In genomic region chr11:127825185-127825584, GRCh38 we compare ENCODE assay signal across 18 cellular contexts.
DNase-seq lines count a peak whose midpoint lies in the region; ATAC-seq and TF ChIP-seq lines count a peak whose summit lies in the region.
"Had no signal": no experiment of that assay in that cellular context is flagged by ENCODE, and none has a peak within 500 bp of the region (broad histone marks: within the 10 kb centered on the region; RNA-seq: fewer than 3 reads in every experiment).

No MANE protein-coding gene starts in this region.

- no peak overlapping the region for H3K4me3 Mint-ChIP-seq in neural progenitor cell
- H3K4me3 Mint-ChIP-seq: CD14-positive monocyte; CD4-positive, alpha-beta memory T cell; HFFc6; IgD-negative memory B cell had no signal

- peaks cover 7% of the 10 kb centered on the region for H3K4me1 Mint-ChIP-seq in neural progenitor cell
- H3K4me1 Mint-ChIP-seq: CD14-positive monocyte; CD4-positive, alpha-beta memory T cell; IgD-negative memory B cell had no signal

- no peak overlapping the region for H2AFZ ChIP-seq in neural progenitor cell (replicated peaks)

- H3K27ac Mint-ChIP-seq in neural progenitor cell: peak overlapping the region; percentile 76
- H3K27ac Mint-ChIP-seq: CD14-positive monocyte; CD4-positive, alpha-beta memory T cell; HFFc6; IgD-negative memory B cell had no signal

- H3K9me3 ChIP-seq in neural progenitor cell (ENCODE audit: low read depth): no peaks in the 10 kb centered on the region
- no peaks in the 10 kb centered on the region for H3K9me3 ChIP-seq in transverse colon
- H3K9me3 ChIP-seq: BLaER1 had no signal

- H3K27me3 Mint-ChIP-seq in neural progenitor cell (ENCODE audit: insufficient read depth, low read depth): peaks cover 2% of the 10 kb centered on the region
- H3K27me3 Mint-ChIP-seq: IgD-negative memory B cell had no signal

- no peak overlapping the region for H3K27ac ChIP-seq in neural progenitor cell
- no peak overlapping the region for H3K27ac ChIP-seq in transverse colon
- H3K27ac ChIP-seq: BLaER1 had no signal

- TF ChIP-seq EP300 in transverse colon (IDR thresholded peaks at IDR 0.05; ENCODE audit: low read depth): no peak

- no peak overlapping the region for H3K4me2 ChIP-seq in neural progenitor cell
- H3K4me2 ChIP-seq: BLaER1 had no signal

- H3K36me3 ChIP-seq in neural progenitor cell: no peaks in the 10 kb centered on the region
- no peaks in the 10 kb centered on the region for H3K36me3 ChIP-seq in transverse colon
- H3K36me3 ChIP-seq: BLaER1 had no signal

- DNase-seq in NCI-H82 (lab: John Stamatoyannopoulos, UW) (peak; percentile 76), NCI-H82 treated with DMSO at 0.1 percent for 48 hours (lab: John Stamatoyannopoulos, UW; ENCODE audit: unreplicated experiment) (no peak), M059J (ENCODE audit: low read depth) (peak; percentile 5), NCI-H146 treated with DMSO at 0.1 percent for 48 hours (lab: John Stamatoyannopoulos, UW; ENCODE audit: unreplicated experiment) (peak; percentile 30), neural progenitor cell (ENCODE audit: low spot score) (no peak), transverse colon (no peak)
- DNase-seq: ACHN; Calu3; CD4-positive, alpha-beta memory T cell; GOT3; H7; HFFc6; KBM-7 had no signal

- H3K9me3 Mint-ChIP-seq in neural progenitor cell: peaks cover 8% of the 10 kb centered on the region
- H3K9me3 Mint-ChIP-seq: HFFc6, IgD-negative memory B cell had no signal

- H3K4me3 ChIP-seq in neural progenitor cell (no peak overlapping the region), transverse colon (no peak overlapping the region)
- H3K4me3 ChIP-seq: BLaER1 had no signal

- intact Hi-C loops in transverse colon (cut with DNase I; ENCODE audit: low total_unique reads): no loop called here

- H3K9ac ChIP-seq in neural progenitor cell: no peak overlapping the region
- H3K9ac ChIP-seq: BLaER1 had no signal

- no peak for ATAC-seq in HG02870 (IDR thresholded peaks at IDR 0.05; ENCODE audit: unreplicated experiment)
- ATAC-seq: HCT116 had no signal

- no peak for TF ChIP-seq POLR2A in transverse colon (IDR thresholded peaks at IDR 0.05)

- WGBS in transverse colon (ENCODE audit: low coverage in 1 of 2), 2 donors: 82% methylated on average over 4 of the region's 4 CpGs; no CpG with 5 or more reads in 1 of the 2 donors

- H3K79me2 ChIP-seq in neural progenitor cell (ENCODE audit: low read depth): no peaks in the 10 kb centered on the region

- H3K27me3 ChIP-seq in neural progenitor cell (no peaks in the 10 kb centered on the region), transverse colon (no peaks in the 10 kb centered on the region)
- H3K27me3 ChIP-seq: BLaER1 had no signal

- H3K36me3 Mint-ChIP-seq in neural progenitor cell: no peaks in the 10 kb centered on the region
- H3K36me3 Mint-ChIP-seq: CD14-positive monocyte; CD4-positive, alpha-beta memory T cell; IgD-negative memory B cell had no signal

- TF ChIP-seq CTCF in neural progenitor cell (IDR thresholded peaks at IDR 0.05) (no peak), transverse colon (IDR thresholded peaks at IDR 0.05) (no peak)

- in situ Hi-C loops in transverse colon (cut with MboI; ENCODE audit: low pct_ligation_motif_present in 1 of 4, low pct_unique_long_range_greater_than_20kb in 1 of 4, low sequenced_read_pairs in 3 of 4): no loop called here

- H4K20me1 ChIP-seq in neural progenitor cell (ENCODE audit: low read depth): no peaks in the 10 kb centered on the region
- H4K20me1 ChIP-seq: BLaER1 had no signal

- no peaks in the 10 kb centered on the region for H3F3A ChIP-seq in neural progenitor cell (ENCODE audit: low read depth)

- no peaks in the 10 kb centered on the region for H3K4me1 ChIP-seq in neural progenitor cell
- H3K4me1 ChIP-seq in transverse colon: no peaks in the 10 kb centered on the region
- H3K4me1 ChIP-seq: BLaER1 had no signal

Comparison
In these comparisons a context has a peak if more than half of its experiments do, and no peak if none do; other contexts are left out.
1. DNase-seq: peak in NCI-H82 (single experiment), M059J (single experiment) and NCI-H146 treated with DMSO at 0.1 percent for 48 hours (single experiment); none in NCI-H82 treated with DMSO at 0.1 percent for 48 hours (single experiment), neural progenitor cell (single experiment) and transverse colon (single experiment).